9 cellular contexts compared by ENCODE assay signal in genomic region chr6:161186173-161186769, GRCh38.
DNase-seq lines count a peak whose midpoint lies in the region; ATAC-seq and TF ChIP-seq lines count a peak whose summit lies in the region.
"Had no signal": no experiment of that assay in that cellular context is flagged by ENCODE, and none has a peak within 500 bp of the region (broad histone marks: within the 10 kb centered on the region; RNA-seq: fewer than 3 reads in every experiment).

No MANE protein-coding gene starts in this region.

- H3K4me1 ChIP-seq in vagina: peaks cover 6% of the 10 kb centered on the region
- H3K4me1 ChIP-seq: neural progenitor cell had no signal

- H3K27me3 ChIP-seq in vagina: no peaks in the 10 kb centered on the region
- H3K27me3 ChIP-seq: neural progenitor cell had no signal

- DNase-seq in CD1c-positive myeloid dendritic cell (ENCODE audit: extremely low spot score): peak; percentile 90
- peak; percentile 71 for DNase-seq in NCI-H226
- DNase-seq in dedifferentiated amniotic fluid mesenchymal stem cell (ENCODE audit: extremely low spot score): peak; percentile 24
- no peak for DNase-seq in neural crest cell (ENCODE audit: low read depth, low spot score)
- DNase-seq in NCI-H1930 (lab: John Stamatoyannopoulos, UW): no peak
- DNase-seq in activated gamma-delta T cell treated with Interleukin-2 at 50 U/mL for 16 hours: no peak
- DNase-seq in vagina (ENCODE audit: extremely low spot score in 2 of 2): no peak

- no peaks in the 10 kb centered on the region for H3K36me3 ChIP-seq in vagina

- H3K27ac Mint-ChIP-seq in neural crest cell (ENCODE audit: unreplicated experiment): peak overlapping the region; percentile 44
- H3K27ac Mint-ChIP-seq: neural progenitor cell had no signal

- no peak for ATAC-seq in GM19467 (IDR thresholded peaks at IDR 0.05; ENCODE audit: unreplicated experiment)

- no peaks in the 10 kb centered on the region for H3K27me3 Mint-ChIP-seq in neural crest cell (ENCODE audit: low read depth)

- H3K4me3 ChIP-seq in vagina: no peak overlapping the region
- H3K4me3 ChIP-seq: neural progenitor cell had no signal

- TF ChIP-seq CTCF in neural crest cell (conservative IDR thresholded peaks at IDR 0.05) (no peak), vagina (IDR thresholded peaks at IDR 0.05) (no peak)

- no peak overlapping the region for H3K4me3 Mint-ChIP-seq in neural crest cell
- H3K4me3 Mint-ChIP-seq: neural progenitor cell had no signal

- TF ChIP-seq POLR2A in vagina (IDR thresholded peaks at IDR 0.05): no peak

- H3K9me3 Mint-ChIP-seq in neural crest cell: peaks cover 12% of the 10 kb centered on the region

- peaks cover 59% of the 10 kb centered on the region for H3K36me3 Mint-ChIP-seq in neural crest cell (ENCODE audit: low read depth)

- no peaks in the 10 kb centered on the region for H3K9me3 ChIP-seq in vagina

- H3K4me1 Mint-ChIP-seq in neural crest cell: no peaks in the 10 kb centered on the region
- H3K4me1 Mint-ChIP-seq: neural progenitor cell had no signal

- H3K27ac ChIP-seq in vagina: no peak overlapping the region
- H3K27ac ChIP-seq: neural progenitor cell had no signal

- intact Hi-C loops in vagina (cut with DNase I): no loop called here

Comparison
In these comparisons a context has a peak if more than half of its experiments do, and no peak if none do; other contexts are left out.
1. DNase-seq: peak in CD1c-positive myeloid dendritic cell (single experiment), NCI-H226 (single experiment) and dedifferentiated amniotic fluid mesenchymal stem cell (single experiment); none in neural crest cell (single experiment), NCI-H1930 (0 of 2), activated gamma-delta T cell treated with Interleukin-2 at 50 U/mL for 16 hours (single experiment) and vagina (0 of 2).